ENCODE assay signal across 1 cellular context in the genomic region with DNA sequence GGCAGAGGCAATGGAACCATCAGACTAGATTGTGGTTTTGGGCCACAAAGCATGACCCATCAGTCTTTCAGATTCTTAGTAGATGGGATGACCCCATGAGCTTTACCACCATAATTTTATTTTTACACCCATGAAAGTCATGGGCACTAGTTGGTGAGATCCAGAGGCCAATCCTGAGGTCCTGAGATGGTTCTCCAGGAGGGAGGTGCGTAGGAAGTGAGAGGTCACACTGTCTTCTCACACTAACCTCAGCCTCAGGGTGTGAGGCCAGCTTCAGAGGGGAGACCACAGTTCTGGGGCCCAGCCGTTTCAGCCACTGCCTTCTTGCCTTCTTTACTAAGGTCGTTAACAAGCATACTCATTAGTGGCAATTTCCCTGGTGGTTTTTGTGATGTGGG.
A peak's percentile ranks its signal among the peaks of the same experiment; 100 is the strongest.
TF ChIP-seq lines count a peak whose summit lies in the region.

No MANE protein-coding gene starts in this region.

TF ChIP-seq in GM12878, 131 proteins besides CTCF, POLR2A, EP300 and RAD21 (continued from another document):
- TF ChIP-seq PKNOX1 (IDR thresholded peaks at IDR 0.05) (no peak), TARDBP (IDR thresholded peaks at IDR 0.05; ENCODE audit: borderline replicate concordance) (no peak), WRNIP1 (IDR thresholded peaks at IDR 0.05; ENCODE audit: borderline replicate concordance, low read depth, low read length) (no peak), ZNF217 (IDR thresholded peaks at IDR 0.05) (0 out of 2 replicates have a peak, but pooled peaks have one; percentile 58), TCF7 (IDR thresholded peaks at IDR 0.05; ENCODE audit: borderline replicate concordance) (peak; percentile 14; the same call in 1 of the 2 replicates), GATAD2B (conservative IDR thresholded peaks at IDR 0.05; ENCODE audit: low read depth) (peak; percentile 76; the same call in 1 of the 2 replicates), MXI1 (IDR thresholded peaks at IDR 0.05; ENCODE audit: low read depth, low read length) (peak; percentile 44; the same call in 1 of the 2 replicates)
- TF ChIP-seq, protein P1, sequence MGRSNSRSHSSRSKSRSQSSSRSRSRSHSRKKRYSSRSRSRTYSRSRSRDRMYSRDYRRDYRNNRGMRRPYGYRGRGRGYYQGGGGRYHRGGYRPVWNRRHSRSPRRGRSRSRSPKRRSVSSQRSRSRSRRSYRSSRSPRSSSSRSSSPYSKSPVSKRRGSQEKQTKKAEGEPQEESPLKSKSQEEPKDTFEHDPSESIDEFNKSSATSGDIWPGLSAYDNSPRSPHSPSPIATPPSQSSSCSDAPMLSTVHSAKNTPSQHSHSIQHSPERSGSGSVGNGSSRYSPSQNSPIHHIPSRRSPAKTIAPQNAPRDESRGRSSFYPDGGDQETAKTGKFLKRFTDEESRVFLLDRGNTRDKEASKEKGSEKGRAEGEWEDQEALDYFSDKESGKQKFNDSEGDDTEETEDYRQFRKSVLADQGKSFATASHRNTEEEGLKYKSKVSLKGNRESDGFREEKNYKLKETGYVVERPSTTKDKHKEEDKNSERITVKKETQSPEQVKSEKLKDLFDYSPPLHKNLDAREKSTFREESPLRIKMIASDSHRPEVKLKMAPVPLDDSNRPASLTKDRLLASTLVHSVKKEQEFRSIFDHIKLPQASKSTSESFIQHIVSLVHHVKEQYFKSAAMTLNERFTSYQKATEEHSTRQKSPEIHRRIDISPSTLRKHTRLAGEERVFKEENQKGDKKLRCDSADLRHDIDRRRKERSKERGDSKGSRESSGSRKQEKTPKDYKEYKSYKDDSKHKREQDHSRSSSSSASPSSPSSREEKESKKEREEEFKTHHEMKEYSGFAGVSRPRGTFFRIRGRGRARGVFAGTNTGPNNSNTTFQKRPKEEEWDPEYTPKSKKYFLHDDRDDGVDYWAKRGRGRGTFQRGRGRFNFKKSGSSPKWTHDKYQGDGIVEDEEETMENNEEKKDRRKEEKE (IDR thresholded peaks at IDR 0.05): no peak
- TF ChIP-seq, protein P2, sequence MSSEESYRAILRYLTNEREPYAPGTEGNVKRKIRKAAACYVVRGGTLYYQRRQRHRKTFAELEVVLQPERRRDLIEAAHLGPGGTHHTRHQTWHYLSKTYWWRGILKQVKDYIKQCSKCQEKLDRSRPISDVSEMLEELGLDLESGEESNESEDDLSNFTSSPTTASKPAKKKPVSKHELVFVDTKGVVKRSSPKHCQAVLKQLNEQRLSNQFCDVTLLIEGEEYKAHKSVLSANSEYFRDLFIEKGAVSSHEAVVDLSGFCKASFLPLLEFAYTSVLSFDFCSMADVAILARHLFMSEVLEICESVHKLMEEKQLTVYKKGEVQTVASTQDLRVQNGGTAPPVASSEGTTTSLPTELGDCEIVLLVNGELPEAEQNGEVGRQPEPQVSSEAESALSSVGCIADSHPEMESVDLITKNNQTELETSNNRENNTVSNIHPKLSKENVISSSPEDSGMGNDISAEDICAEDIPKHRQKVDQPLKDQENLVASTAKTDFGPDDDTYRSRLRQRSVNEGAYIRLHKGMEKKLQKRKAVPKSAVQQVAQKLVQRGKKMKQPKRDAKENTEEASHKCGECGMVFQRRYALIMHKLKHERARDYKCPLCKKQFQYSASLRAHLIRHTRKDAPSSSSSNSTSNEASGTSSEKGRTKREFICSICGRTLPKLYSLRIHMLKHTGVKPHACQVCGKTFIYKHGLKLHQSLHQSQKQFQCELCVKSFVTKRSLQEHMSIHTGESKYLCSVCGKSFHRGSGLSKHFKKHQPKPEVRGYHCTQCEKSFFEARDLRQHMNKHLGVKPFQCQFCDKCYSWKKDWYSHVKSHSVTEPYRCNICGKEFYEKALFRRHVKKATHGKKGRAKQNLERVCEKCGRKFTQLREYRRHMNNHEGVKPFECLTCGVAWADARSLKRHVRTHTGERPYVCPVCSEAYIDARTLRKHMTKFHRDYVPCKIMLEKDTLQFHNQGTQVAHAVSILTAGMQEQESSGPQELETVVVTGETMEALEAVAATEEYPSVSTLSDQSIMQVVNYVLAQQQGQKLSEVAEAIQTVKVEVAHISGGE (CRISPR knock-in tag; IDR thresholded peaks at IDR 0.05): no peak
TF ChIP-seq in GM12878: peak in this region for 48.
